Comparison of ENCODE assay signal across 30 cellular contexts in the genomic region with DNA sequence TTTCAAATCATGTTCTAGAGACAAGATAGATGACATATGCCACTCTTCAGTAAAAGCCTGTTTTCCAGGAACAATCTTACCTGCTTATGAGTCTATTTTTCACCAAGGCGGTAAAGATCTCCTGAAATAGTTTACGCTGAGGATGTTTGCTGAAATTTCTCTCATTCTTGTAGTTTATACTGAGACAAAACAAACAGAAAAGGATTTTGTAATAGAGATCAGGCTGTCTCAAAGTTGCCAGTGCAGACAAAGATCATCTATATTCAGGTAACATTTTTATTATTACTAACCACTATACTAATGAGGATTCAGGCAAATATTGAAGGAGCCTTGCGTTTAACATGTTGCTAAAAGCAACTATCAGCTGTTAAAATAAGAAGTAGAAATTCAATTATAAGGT. TPM values are rescaled to one million over a fixed set of nuclear protein-coding genes. Genes with fewer than 3 reads are reported as not detected.
"Had no signal": no experiment of that assay in that cellular context is flagged by ENCODE, and none has a peak within 500 bp of the region (broad histone marks: within the 10 kb centered on the region; RNA-seq: fewer than 3 reads in every experiment).

No MANE protein-coding gene starts in this region.

- H3K9me3 ChIP-seq: esophagus squamous epithelium, ovary, sigmoid colon, transverse colon, upper lobe of right lung, uterus had no signal

- H3K4me3 ChIP-seq: coronary artery, esophagus squamous epithelium, ovary, sigmoid colon, skin epidermis, spleen, transverse colon, upper lobe of right lung, uterus had no signal

- H3K27me3 ChIP-seq: esophagus squamous epithelium, ovary, sigmoid colon, spleen, transverse colon, upper lobe of right lung, uterus had no signal

- FAIRE-seq: endometrium had no signal

- H3K4me1 ChIP-seq: spleen, upper lobe of right lung, uterus had no signal

- H3K36me3 ChIP-seq: esophagus squamous epithelium, ovary, sigmoid colon, spleen, transverse colon, upper lobe of right lung, uterus had no signal

- H3K27ac ChIP-seq: coronary artery, ovary, skin epidermis, spleen, upper lobe of right lung, uterus had no signal

- ATAC-seq: effector memory CD8-positive, alpha-beta T cell; left colon; naive thymus-derived CD4-positive, alpha-beta T cell; stimulated activated memory B cell treated with anti-CD40 and anti-IgM and Interleukin-4, amounts not matched to agents 10 μg/mL and 1 μg/mL and 100 μg/mL, for 72 hours; upper lobe of right lung had no signal

- DNase-seq: central memory CD4-positive, alpha-beta T cell; dermis blood vessel endothelial cell; effector memory CD8-positive, alpha-beta T cell; erythroblast; esophagus squamous epithelium; foreskin melanocyte; hypothalamus; immature natural killer cell; islet precursor cell; kidney glomerular epithelial cell; left colon; mammary epithelial cell; mesendoderm; midbrain; naive thymus-derived CD4-positive, alpha-beta T cell; nephron progenitor cell; occipital lobe; ovary; posterior cingulate gyrus; retina; sigmoid colon; spleen; stimulated activated CD4-positive, alpha-beta T cell treated with anti-CD3 and anti-CD28 coated beads, Interleukin-4, amount 100 ng/mL, for 4 hours; transverse colon; upper lobe of right lung; uterus had no signal

RNA-seq across cellular contexts. Expression of a gene that starts 25.0 kb away (rescaled TPM):
- polyA plus RNA-seq: naive thymus-derived CD4-positive, alpha-beta T cell had no signal
